24 cellular contexts compared by ENCODE assay signal in the genomic region with DNA sequence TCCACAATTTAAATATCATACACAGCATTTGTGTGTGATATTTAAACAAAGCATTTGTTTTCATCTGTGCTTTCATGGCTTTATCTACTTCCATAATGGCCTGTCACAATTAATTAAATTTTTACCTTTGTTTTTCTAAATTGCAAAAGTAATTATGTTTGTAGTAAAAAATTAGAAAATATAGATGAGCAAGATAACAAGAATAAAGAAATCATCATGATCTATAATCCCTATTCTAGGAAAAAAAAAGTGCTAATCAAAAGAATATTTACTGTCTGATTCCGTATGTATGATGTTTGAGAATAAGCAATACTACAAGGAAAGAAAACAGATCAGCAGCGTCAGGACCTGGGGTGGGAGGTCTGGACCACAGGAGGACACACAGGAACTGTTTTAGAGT.
"Had no signal": no experiment of that assay in that cellular context is flagged by ENCODE, and none has a peak within 500 bp of the region (broad histone marks: within the 10 kb centered on the region; RNA-seq: fewer than 3 reads in every experiment).

No MANE protein-coding gene starts in this region.

- H3K36me3 ChIP-seq: neural progenitor cell, ovary, right lobe of liver, sigmoid colon, stomach, thoracic aorta, thyroid gland, tibial nerve, upper lobe of right lung, uterus had no signal

- ATAC-seq: natural killer cell; psoas muscle; right cardiac atrium; right lobe of liver; stimulated activated effector memory CD8-positive, alpha-beta T cell treated with anti-CD3 and anti-CD28 coated beads, Interleukin-12 subunit alpha, Interleukin-12 subunit beta, amount 100 ng/mL, for 72 hours; stimulated activated naive B cell treated with anti-CD40 and anti-IgM and Interleukin-4, amounts not matched to agents 10 μg/mL and 1 μg/mL and 100 μg/mL, for 72 hours; upper lobe of right lung had no signal

- H3K79me2 ChIP-seq: parathyroid adenoma had no signal

- H3K27me3 ChIP-seq: neural progenitor cell, ovary, right lobe of liver, sigmoid colon, stomach, thyroid gland, tibial nerve, upper lobe of right lung, uterus had no signal

- H2AFZ ChIP-seq: neural progenitor cell, parathyroid adenoma had no signal

- DNase-seq: natural killer cell; occipital lobe; ovary; posterior cingulate gyrus; psoas muscle; right cardiac atrium; right lobe of liver; sigmoid colon; small intestine; stimulated activated CD4-positive, alpha-beta T cell treated with anti-CD3 and anti-CD28 coated beads, Interleukin-15, amount 100 ng/mL, for 24 hours; stimulated activated CD4-positive, alpha-beta T cell treated with anti-CD3 and anti-CD28 coated beads, Interleukin-2, amount 100 ng/mL, for 24 hours; stimulated activated CD4-positive, alpha-beta T cell treated with anti-CD3 and anti-CD28 coated beads, Interleukin-2, amount 100 ng/mL, for 48 hours; stimulated activated CD4-positive, alpha-beta T cell treated with anti-CD3 and anti-CD28 coated beads, Interleukin-4, amount 100 ng/mL, for 24 hours; stimulated activated naive B cell treated with anti-CD40 and anti-IgM and Interleukin-4, amounts not matched to agents 10 μg/mL and 1 μg/mL and 100 μg/mL, for 72 hours; stimulated activated naive CD4-positive, alpha-beta T cell treated with Interleukin-2 at 50 U/mL for 16 hours; stomach; thyroid gland; upper lobe of right lung; uterus had no signal

- H3K9ac ChIP-seq: neural progenitor cell, parathyroid adenoma had no signal

- H3K4me3 ChIP-seq: neural progenitor cell, ovary, psoas muscle, right lobe of liver, sigmoid colon, stomach, thoracic aorta, thyroid gland, tibial nerve, upper lobe of right lung, uterus had no signal

- H3K4me2 ChIP-seq: neural progenitor cell had no signal

- H3K9me3 ChIP-seq: ovary, psoas muscle, right lobe of liver, sigmoid colon, stomach, thoracic aorta, thyroid gland, tibial nerve, upper lobe of right lung, uterus had no signal

- H3K4me1 ChIP-seq: neural progenitor cell, parathyroid adenoma, right lobe of liver, upper lobe of right lung, uterus had no signal

- H3K27ac ChIP-seq: neural progenitor cell, ovary, parathyroid adenoma, psoas muscle, right lobe of liver, sigmoid colon, thoracic aorta, thyroid gland, tibial nerve, upper lobe of right lung, uterus had no signal
